ENCODE assay signal across 15 cellular contexts in the genomic region with DNA sequence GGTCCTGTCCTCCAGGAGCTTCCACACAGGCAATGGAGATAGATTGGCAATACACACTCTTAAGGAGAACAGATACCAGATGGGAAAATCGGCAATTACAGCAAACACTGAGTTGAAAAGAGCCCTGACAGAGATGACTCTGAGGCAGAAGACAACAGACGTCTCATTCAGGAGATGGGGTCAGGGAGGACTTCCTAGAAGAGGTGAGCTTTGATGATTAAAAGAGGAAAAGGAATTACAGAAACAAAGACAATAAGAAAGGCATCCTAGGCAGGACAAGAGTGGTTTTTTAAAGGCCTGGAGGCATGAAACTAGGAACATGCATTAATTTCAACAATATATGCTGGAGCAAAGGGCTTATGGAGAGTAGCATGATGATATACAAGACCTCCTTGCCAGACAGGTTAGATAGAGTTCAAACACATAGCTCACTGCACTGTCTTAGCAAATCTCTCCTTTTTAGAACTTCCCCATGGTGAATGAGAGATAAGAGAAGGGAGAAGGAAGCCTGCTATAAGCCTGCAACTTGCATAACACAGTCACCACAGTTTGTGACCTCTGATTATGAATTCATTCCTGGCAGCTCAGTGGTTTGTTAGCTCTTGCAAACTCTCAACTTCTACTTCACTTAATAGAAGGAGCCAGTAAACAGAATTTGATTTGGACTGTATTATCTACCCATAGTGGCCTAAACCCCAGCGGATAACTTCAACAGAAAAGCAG. TPM values are rescaled to one million over a fixed set of nuclear protein-coding genes. Genes with fewer than 3 reads are reported as not detected.
DNase-seq lines count a peak whose midpoint lies in the region; ATAC-seq and TF ChIP-seq lines count a peak whose summit lies in the region.
"Had no signal": no experiment of that assay in that cellular context is flagged by ENCODE, and none has a peak within 500 bp of the region (broad histone marks: within the 10 kb centered on the region; RNA-seq: fewer than 3 reads in every experiment).

No MANE protein-coding gene starts in this region.

- DNase-seq in AG10803 (ENCODE audit: low read depth) (peak; percentile 44), NOMO-1 treated with dmso at 0.1 percent for 144 hours (lab: John Stamatoyannopoulos, UW; ENCODE audit: unreplicated experiment) (peak; percentile 80), chondrocyte (ENCODE audit: low spot score) (no peak), memory B cell (ENCODE audit: low spot score in 2 of 2) (no peak), DMS79 (lab: John Stamatoyannopoulos, UW) (no peak), hypothalamus (lab: John Stamatoyannopoulos, UW) (no peak)
- DNase-seq: activated CD4-positive, alpha-beta T cell treated with anti-CD3 and anti-CD28 coated beads, Interleukin-2, amount 10 ng/mL, durations not matched to agents 7 days and 5 days; effector CD4-positive, alpha-beta T cell; EL; NCI-H2227 treated with DMSO at 0.1 percent for 48 hours; SHP77; stimulated activated CD4-positive, alpha-beta T cell treated with anti-CD3 and anti-CD28 coated beads, Interleukin-15, amount 100 ng/mL, for 24 hours had no signal

- no peak overlapping the region for H3K4me3 Mint-ChIP-seq in chondrocyte (ENCODE audit: unreplicated experiment)
- H3K4me3 Mint-ChIP-seq in memory B cell: no peak overlapping the region
- H3K4me3 Mint-ChIP-seq: activated CD4-positive, alpha-beta T cell treated with anti-CD3 and anti-CD28 coated beads, Interleukin-2, amount 10 ng/mL, durations not matched to agents 7 days and 5 days; IgD-negative memory B cell had no signal

- H3K4me1 Mint-ChIP-seq in chondrocyte (ENCODE audit: low read depth): peaks cover 61% of the 10 kb centered on the region
- H3K4me1 Mint-ChIP-seq in memory B cell: peaks cover 22% of the 10 kb centered on the region
- H3K4me1 Mint-ChIP-seq: activated CD4-positive, alpha-beta T cell treated with anti-CD3 and anti-CD28 coated beads, Interleukin-2, amount 10 ng/mL, durations not matched to agents 7 days and 5 days had no signal

- no peaks in the 10 kb centered on the region for H3K9me3 Mint-ChIP-seq in chondrocyte (ENCODE audit: low read depth)
- no peaks in the 10 kb centered on the region for H3K9me3 Mint-ChIP-seq in memory B cell
- H3K9me3 Mint-ChIP-seq: activated CD4-positive, alpha-beta T cell treated with anti-CD3 and anti-CD28 coated beads, Interleukin-2, amount 10 ng/mL, durations not matched to agents 7 days and 5 days had no signal

- H3K4me3 ChIP-seq in AG10803 (ENCODE audit: low read length): no peak overlapping the region

- no peak for TF ChIP-seq CTCF in AG10803 (conservative IDR thresholded peaks at IDR 0.05; ENCODE audit: low read length)
- no peak for TF ChIP-seq CTCF in chondrocyte (IDR thresholded peaks at IDR 0.05)

- no peak for ATAC-seq in memory B cell (ENCODE audit: low read depth)
- no peak for ATAC-seq in GM19455 (IDR thresholded peaks at IDR 0.05; ENCODE audit: unreplicated experiment)
- ATAC-seq in HG02973 (IDR thresholded peaks at IDR 0.05; ENCODE audit: unreplicated experiment): no peak

- peak overlapping the region; percentile 33 for H3K27ac Mint-ChIP-seq in chondrocyte (ENCODE audit: unreplicated experiment)
- H3K27ac Mint-ChIP-seq in memory B cell: peak overlapping the region; percentile 7
- H3K27ac Mint-ChIP-seq: activated CD4-positive, alpha-beta T cell treated with anti-CD3 and anti-CD28 coated beads, Interleukin-2, amount 10 ng/mL, durations not matched to agents 7 days and 5 days had no signal

- H3K27me3 Mint-ChIP-seq in chondrocyte (ENCODE audit: low read depth): no peaks in the 10 kb centered on the region
- no peaks in the 10 kb centered on the region for H3K27me3 Mint-ChIP-seq in memory B cell
- H3K27me3 Mint-ChIP-seq: IgD-negative memory B cell had no signal

- H3K36me3 Mint-ChIP-seq in chondrocyte (ENCODE audit: low read depth): peaks cover 1% of the 10 kb centered on the region
- peaks cover 7% of the 10 kb centered on the region for H3K36me3 Mint-ChIP-seq in memory B cell

RNA-seq across cellular contexts. Expression of gene SIL1, which starts 48.5 kb away (rescaled TPM):
- 71.1 to 87.4 TPM (median 76.2 TPM) in 3 replicates for total RNA-seq in chondrocyte

Comparison
In these comparisons a context has a peak if more than half of its experiments do, and no peak if none do; other contexts are left out.
1. DNase-seq: peak in AG10803 (single experiment) and NOMO-1 treated with dmso at 0.1 percent for 144 hours (single experiment); none in chondrocyte (single experiment), memory B cell (0 of 2), DMS79 (single experiment) and hypothalamus (0 of 51).